In the genomic region with DNA sequence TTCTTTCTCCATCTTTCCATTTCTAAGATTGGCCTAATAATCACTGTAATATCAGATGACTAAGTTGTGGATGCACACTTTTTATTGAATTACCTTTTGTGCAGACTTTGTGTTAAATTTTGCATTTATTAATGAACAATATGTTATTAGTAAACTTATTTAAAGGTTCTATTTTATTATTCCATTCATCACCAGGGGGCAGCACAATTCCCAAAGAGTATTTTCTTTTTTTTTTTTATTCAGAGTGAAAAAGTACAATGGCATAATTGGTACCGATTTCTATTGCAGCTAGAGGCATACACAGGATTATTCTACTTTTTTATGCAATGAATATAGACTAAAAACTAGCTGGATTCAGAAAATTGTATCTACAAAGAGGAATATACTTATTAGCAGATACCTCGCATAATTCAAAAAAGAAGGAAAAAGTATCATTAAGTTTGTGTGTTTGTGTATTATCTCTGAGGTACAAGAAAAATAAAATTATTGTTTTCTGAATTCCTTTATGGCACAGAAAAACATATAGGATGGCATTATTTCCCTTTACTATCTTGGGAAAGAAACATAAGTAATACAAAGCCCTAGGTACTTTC, we compare ENCODE assay signal across 10 cellular contexts.
DNase-seq lines count a peak whose midpoint lies in the region; ATAC-seq and TF ChIP-seq lines count a peak whose summit lies in the region.
"Had no signal": no experiment of that assay in that cellular context is flagged by ENCODE, and none has a peak within 500 bp of the region (broad histone marks: within the 10 kb centered on the region; RNA-seq: fewer than 3 reads in every experiment).

No MANE protein-coding gene starts in this region.

- H3K27ac ChIP-seq in C4-2B = no peak overlapping the region

- in situ Hi-C loops in GM13976 (cut with MboI; ENCODE audit: low sequenced_read_pairs, unreplicated experiment) = no loop called here

- H3K4me3 Mint-ChIP-seq in brain = no peak overlapping the region
- H3K4me3 Mint-ChIP-seq: activated CD4-positive, alpha-beta memory T cell treated with anti-CD3 and anti-CD28 coated beads for 36 hours had no signal

- no peaks in the 10 kb centered on the region for H3K36me3 Mint-ChIP-seq in brain
- H3K36me3 Mint-ChIP-seq: activated CD4-positive, alpha-beta memory T cell treated with anti-CD3 and anti-CD28 coated beads for 36 hours had no signal

- TF ChIP-seq CTCF in C4-2B (conservative IDR thresholded peaks at IDR 0.05) (peak; percentile 68), HFF-Myc (IDR thresholded peaks at IDR 0.05; ENCODE audit: low read depth, low read length, missing control alignments) (peak; percentile 17), brain (conservative IDR thresholded peaks at IDR 0.05) (peak; percentile 57 to 60), GM13976 (IDR thresholded peaks at IDR 0.05; ENCODE audit: borderline replicate concordance, control extremely low read depth, extremely low read depth, insufficient read depth, missing control alignments) (no peak)

- H3K4me1 Mint-ChIP-seq in brain = peaks cover 8% of the 10 kb centered on the region

- H3K27me3 Mint-ChIP-seq in brain = peaks cover 8% of the 10 kb centered on the region
- H3K27me3 Mint-ChIP-seq: activated CD4-positive, alpha-beta memory T cell treated with anti-CD3 and anti-CD28 coated beads for 36 hours had no signal

- DNase-seq in HFF-Myc (ENCODE audit: extremely low read depth, low read depth) (no peak), lung microvascular endothelial cell (ENCODE audit: low read depth in 2 of 2) (peak; percentile 12 to 50), GM13976 (ENCODE audit: low spot score) (no peak)
- no peak for DNase-seq in effector CD4-positive, alpha-beta T cell
- DNase-seq: activated CD4-positive, alpha-beta memory T cell treated with anti-CD3 and anti-CD28 coated beads for 36 hours; NCI-H524 had no signal

- no peak overlapping the region for H3K4me3 ChIP-seq in HFF-Myc (replicated peaks; ENCODE audit: low read depth, low read length)

- peaks cover 0 to 16% (median 5%) of the 10 kb centered on the region in 5 experiments for H3K9me3 Mint-ChIP-seq in brain

- no peak overlapping the region for H3K27ac Mint-ChIP-seq in brain
- H3K27ac Mint-ChIP-seq: activated CD4-positive, alpha-beta memory T cell treated with anti-CD3 and anti-CD28 coated beads for 36 hours had no signal

- no peak for ATAC-seq in GM21737 (IDR thresholded peaks at IDR 0.05; ENCODE audit: unreplicated experiment)
- no peak for ATAC-seq in GM18861 (IDR thresholded peaks at IDR 0.05; ENCODE audit: unreplicated experiment)

Comparison
In these comparisons a context has a peak if more than half of its experiments do, and no peak if none do; other contexts are left out.
1. DNase-seq: peak in lung microvascular endothelial cell (2 of 2); none in HFF-Myc (single experiment), GM13976 (single experiment) and effector CD4-positive, alpha-beta T cell (single experiment).